9 cellular contexts compared by ENCODE assay signal in genomic region chr4:85147481-85148076, GRCh38.
DNase-seq lines count a peak whose midpoint lies in the region; ATAC-seq and TF ChIP-seq lines count a peak whose summit lies in the region.
"Had no signal": no experiment of that assay in that cellular context is flagged by ENCODE, and none has a peak within 500 bp of the region (broad histone marks: within the 10 kb centered on the region; RNA-seq: fewer than 3 reads in every experiment).

No MANE protein-coding gene starts in this region.

- CTCF ChIA-PET in activated CD4-positive, alpha-beta T cell treated with anti-CD3 and anti-CD28 coated beads for 36 hours (lab: Charles Lee), result interaction anchor here (0.6 to 2.7 kb wide), 5 partner anchors 63 to 822 kb away, joined by 3 to 7 read pairs (median 4); no protein-coding TSS in a partner anchor

- TF ChIP-seq CTCF in tibial artery (IDR thresholded peaks at IDR 0.05), result peak; percentile 39 to 52

- H3K4me1 ChIP-seq in tibial artery, result no peaks in the 10 kb centered on the region

- H3K9me3 ChIP-seq in tibial artery, result no peaks in the 10 kb centered on the region

- no peak overlapping the region for H3K4me3 Mint-ChIP-seq in activated CD4-positive, alpha-beta T cell treated with anti-CD3 and anti-CD28 coated beads for 36 hours
- H3K4me3 Mint-ChIP-seq: CD4-positive, CD25-positive, alpha-beta regulatory T cell had no signal

- POLR2A ChIA-PET in activated CD4-positive, alpha-beta T cell treated with anti-CD3 and anti-CD28 coated beads for 36 hours (lab: Charles Lee), result no interaction called here

- H3K36me3 ChIP-seq in tibial artery, result no peaks in the 10 kb centered on the region

- H3K27me3 ChIP-seq in tibial artery, result no peaks in the 10 kb centered on the region

- H3K4me3 ChIP-seq in tibial artery, result no peak overlapping the region

- H3K27ac ChIP-seq in tibial artery, result no peak overlapping the region

- ATAC-seq in activated CD4-positive, alpha-beta T cell treated with anti-CD3 and anti-CD28 coated beads for 36 hours, result peak; percentile 63
- ATAC-seq in GM21723 (IDR thresholded peaks at IDR 0.05; ENCODE audit: unreplicated experiment), result peak; percentile 94

- H3K36me3 Mint-ChIP-seq in activated CD4-positive, alpha-beta T cell treated with anti-CD3 and anti-CD28 coated beads for 36 hours (ENCODE audit: low read depth), result no peaks in the 10 kb centered on the region
- H3K36me3 Mint-ChIP-seq: CD4-positive, CD25-positive, alpha-beta regulatory T cell had no signal

- no peaks in the 10 kb centered on the region for H3K4me1 Mint-ChIP-seq in activated CD4-positive, alpha-beta T cell treated with anti-CD3 and anti-CD28 coated beads for 36 hours
- H3K4me1 Mint-ChIP-seq: CD4-positive, CD25-positive, alpha-beta regulatory T cell had no signal

- DNase-seq in activated CD4-positive, alpha-beta T cell treated with anti-CD3 and anti-CD28 coated beads for 36 hours, result peak; percentile 25
- DNase-seq in activated CD4-positive, alpha-beta T cell treated with anti-CD3 and anti-CD28 coated beads, Interleukin-2, amount 50 U/mL, for 1 hour, result no peak
- DNase-seq in HuH-7 (ENCODE audit: low spot score) (peak; percentile 20), NOMO-1 treated with dmso at 0.1 percent for 144 hours (lab: John Stamatoyannopoulos, UW; ENCODE audit: unreplicated experiment) (peak; percentile 16), cerebellum (ENCODE audit: low spot score) (peak; percentile 45), kidney tubule cell (ENCODE audit: low spot score) (peak; percentile 67), tibial artery (peak in 1 of 2 donors; percentile 59)

- intact Hi-C loops in activated CD4-positive, alpha-beta T cell treated with anti-CD3 and anti-CD28 coated beads for 36 hours (cut with DNase I, micrococcal nuclease), result loop anchor here (1.0 to 5.0 kb wide), 7 partner anchors 223 to 897 kb away; no protein-coding TSS in a partner anchor
- intact Hi-C loops in tibial artery (cut with DNase I; ENCODE audit: low total_unique reads), result no loop called here

- H3K27me3 Mint-ChIP-seq in activated CD4-positive, alpha-beta T cell treated with anti-CD3 and anti-CD28 coated beads for 36 hours, result peaks cover 5% of the 10 kb centered on the region
- H3K27me3 Mint-ChIP-seq: CD4-positive, CD25-positive, alpha-beta regulatory T cell had no signal

- H3K27ac Mint-ChIP-seq in activated CD4-positive, alpha-beta T cell treated with anti-CD3 and anti-CD28 coated beads for 36 hours, result no peak overlapping the region
- H3K27ac Mint-ChIP-seq: CD4-positive, CD25-positive, alpha-beta regulatory T cell had no signal

- no peaks in the 10 kb centered on the region for H3K9me3 Mint-ChIP-seq in activated CD4-positive, alpha-beta T cell treated with anti-CD3 and anti-CD28 coated beads for 36 hours (ENCODE audit: low read depth)
